In the genomic region with DNA sequence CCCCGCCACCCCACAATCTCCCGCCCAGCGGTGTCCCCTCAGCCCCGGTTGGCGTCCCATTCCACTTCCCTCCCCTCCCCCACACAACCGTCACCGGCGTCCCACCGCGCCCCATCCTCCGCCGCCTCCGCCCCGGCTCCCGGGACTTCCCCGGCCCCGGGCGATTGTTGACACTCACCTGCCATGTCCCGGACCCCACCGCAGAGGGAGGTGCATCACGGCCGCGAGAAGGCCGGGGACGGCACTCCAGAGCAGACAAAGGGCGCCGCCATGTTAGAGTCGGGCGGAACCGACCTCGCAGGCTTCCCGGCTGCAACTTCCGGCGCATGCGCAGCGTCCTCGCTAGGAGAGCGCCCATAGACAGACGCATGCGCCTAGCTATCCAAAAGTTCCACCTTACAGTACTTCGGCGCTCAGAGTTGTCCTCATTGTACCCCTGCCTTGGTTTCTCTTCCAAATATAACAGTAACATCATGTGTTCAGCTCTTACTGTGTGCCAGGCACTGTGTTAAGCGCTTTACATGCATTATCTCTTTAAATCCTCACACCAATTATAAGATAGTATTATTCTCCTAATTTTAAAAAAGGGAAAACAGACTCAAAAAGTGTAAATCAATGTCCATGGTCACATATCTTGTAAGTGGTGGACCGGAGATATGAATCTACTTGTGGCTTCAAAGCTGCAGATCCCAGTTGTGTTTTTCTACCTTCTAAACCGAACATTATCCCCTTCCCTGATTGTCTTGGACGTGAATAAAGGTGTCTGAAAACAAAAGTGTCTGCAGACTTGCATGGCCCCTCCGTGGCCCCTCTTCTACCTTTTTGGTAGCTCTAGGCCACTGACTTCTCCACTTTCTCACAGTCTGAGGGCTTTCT, we compare ENCODE assay signal across 1 cellular context.
TF ChIP-seq lines count a peak whose summit lies in the region.

A gene (minus strand): TSS at position 297 of the 876 bp plus-strand sequence. CDS start 27,606 bp downstream, outside the sequence.

TF ChIP-seq in K562, 482 proteins besides CTCF, POLR2A, EP300 and RAD21 (continued from another document and continues in another):
- TF ChIP-seq YY1 (IDR thresholded peaks at IDR 0.05; ENCODE audit: borderline replicate concordance in 1 of 3, control insufficient read depth in 1 of 3, extremely low read depth in 1 of 3, insufficient read depth in 3 of 3, insufficient read length in 1 of 3, insufficient replicate concordance in 2 of 3, low read depth in 1 of 3, low read length in 2 of 3) (peak; percentile 99 to 100 (median 99)), ERF (CRISPR knock-in tag; IDR thresholded peaks at IDR 0.05) (peak; percentile 50; the same call in 1 of the 2 replicates), TAF9B (IDR thresholded peaks at IDR 0.05; ENCODE audit: partially characterized antibody) (peak; percentile 72), CHD2 (IDR thresholded peaks at IDR 0.05; ENCODE audit: low read depth, low read length) (0 out of 2 replicates have a peak, but pooled peaks have one; percentile 33), ARNT (IDR thresholded peaks at IDR 0.05) (peak in 1 of 2 experiments; percentile 69; a peak in 2 of 4 replicates), RB1 (IDR thresholded peaks at IDR 0.05; ENCODE audit: low read depth) (peak; percentile 64; the same call in 1 of the 2 replicates), HNRNPL (IDR thresholded peaks at IDR 0.05; ENCODE audit: low read depth, low read length) (0 out of 2 replicates have a peak, but pooled peaks have one; percentile 38), PHF8 (IDR thresholded peaks at IDR 0.05; ENCODE audit: borderline replicate concordance, low read length) (peak; percentile 89), ZNF175 (CRISPR knock-in tag; IDR thresholded peaks at IDR 0.05; ENCODE audit: low read depth) (no peak), RBBP5 (IDR thresholded peaks at IDR 0.05; ENCODE audit: borderline replicate concordance, insufficient read depth, low read length, poor library complexity, severe bottlenecking) (peak; percentile 99), ZNF79 (CRISPR knock-in tag; IDR thresholded peaks at IDR 0.05; ENCODE audit: low read depth) (no peak), IRF2 (CRISPR knock-in tag; IDR thresholded peaks at IDR 0.05) (no peak), ATF1 (CRISPR knock-in tag; IDR thresholded peaks at IDR 0.05) (peak; percentile 39; the same call in 1 of the 2 replicates), ATF1 (tag; IDR thresholded peaks at IDR 0.05) (peak; percentile 92), ZNF217 (CRISPR knock-in tag; IDR thresholded peaks at IDR 0.05) (no peak), POLR2B (IDR thresholded peaks at IDR 0.05; ENCODE audit: low read depth, partially characterized antibody) (peak; percentile 96), MTA3 (IDR thresholded peaks at IDR 0.05; ENCODE audit: borderline replicate concordance) (0 out of 2 replicates have a peak, but pooled peaks have one; percentile 41), EHMT2 (IDR thresholded peaks at IDR 0.05) (no peak), LCOR (CRISPR knock-in tag; IDR thresholded peaks at IDR 0.05) (peak; percentile 87), DMBX1 (CRISPR knock-in tag; IDR thresholded peaks at IDR 0.05; ENCODE audit: borderline replicate concordance) (no peak), ZNF764 (CRISPR knock-in tag; IDR thresholded peaks at IDR 0.05; ENCODE audit: low read depth) (0 out of 2 replicates have a peak, but pooled peaks have one; percentile 34), C11orf30 (IDR thresholded peaks at IDR 0.05; ENCODE audit: low read depth) (peak; percentile 91), SRSF1 (IDR thresholded peaks at IDR 0.05; ENCODE audit: low read depth, low read length) (0 out of 2 replicates have a peak, but pooled peaks have one; percentile 66), ETV1 (tag; conservative IDR thresholded peaks at IDR 0.05; ENCODE audit: low read depth) (peak; percentile 86), SNRNP70 (optimal IDR thresholded peaks at IDR 0.05; ENCODE audit: low read depth, low read length) (no peak), DIDO1 (tag; IDR thresholded peaks at IDR 0.05; ENCODE audit: low read depth) (peak; percentile 94), SP1 (CRISPR knock-in tag; IDR thresholded peaks at IDR 0.05) (peak; percentile 88)
- TF ChIP-seq, protein P1, sequence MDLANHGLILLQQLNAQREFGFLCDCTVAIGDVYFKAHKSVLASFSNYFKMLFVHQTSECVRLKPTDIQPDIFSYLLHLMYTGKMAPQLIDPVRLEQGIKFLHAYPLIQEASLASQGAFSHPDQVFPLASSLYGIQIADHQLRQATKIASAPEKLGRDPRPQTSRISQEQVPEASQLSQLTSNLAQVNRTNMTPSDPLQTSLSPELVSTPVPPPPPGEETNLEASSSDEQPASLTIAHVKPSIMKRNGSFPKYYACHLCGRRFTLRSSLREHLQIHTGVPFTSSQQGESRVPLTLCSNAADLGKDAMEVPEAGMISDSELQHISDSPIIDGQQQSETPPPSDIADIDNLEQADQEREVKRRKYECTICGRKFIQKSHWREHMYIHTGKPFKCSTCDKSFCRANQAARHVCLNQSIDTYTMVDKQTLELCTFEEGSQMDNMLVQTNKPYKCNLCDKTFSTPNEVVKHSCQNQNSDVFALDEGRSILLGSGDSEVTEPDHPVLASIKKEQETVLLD (IDR thresholded peaks at IDR 0.05), result peak; percentile 99
- TF ChIP-seq, protein P2, sequence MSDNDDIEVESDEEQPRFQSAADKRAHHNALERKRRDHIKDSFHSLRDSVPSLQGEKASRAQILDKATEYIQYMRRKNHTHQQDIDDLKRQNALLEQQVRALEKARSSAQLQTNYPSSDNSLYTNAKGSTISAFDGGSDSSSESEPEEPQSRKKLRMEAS (CRISPR knock-in tag; IDR thresholded peaks at IDR 0.05), result peak; percentile 48; the same call in 1 of the 2 replicates
- TF ChIP-seq, protein P3, sequence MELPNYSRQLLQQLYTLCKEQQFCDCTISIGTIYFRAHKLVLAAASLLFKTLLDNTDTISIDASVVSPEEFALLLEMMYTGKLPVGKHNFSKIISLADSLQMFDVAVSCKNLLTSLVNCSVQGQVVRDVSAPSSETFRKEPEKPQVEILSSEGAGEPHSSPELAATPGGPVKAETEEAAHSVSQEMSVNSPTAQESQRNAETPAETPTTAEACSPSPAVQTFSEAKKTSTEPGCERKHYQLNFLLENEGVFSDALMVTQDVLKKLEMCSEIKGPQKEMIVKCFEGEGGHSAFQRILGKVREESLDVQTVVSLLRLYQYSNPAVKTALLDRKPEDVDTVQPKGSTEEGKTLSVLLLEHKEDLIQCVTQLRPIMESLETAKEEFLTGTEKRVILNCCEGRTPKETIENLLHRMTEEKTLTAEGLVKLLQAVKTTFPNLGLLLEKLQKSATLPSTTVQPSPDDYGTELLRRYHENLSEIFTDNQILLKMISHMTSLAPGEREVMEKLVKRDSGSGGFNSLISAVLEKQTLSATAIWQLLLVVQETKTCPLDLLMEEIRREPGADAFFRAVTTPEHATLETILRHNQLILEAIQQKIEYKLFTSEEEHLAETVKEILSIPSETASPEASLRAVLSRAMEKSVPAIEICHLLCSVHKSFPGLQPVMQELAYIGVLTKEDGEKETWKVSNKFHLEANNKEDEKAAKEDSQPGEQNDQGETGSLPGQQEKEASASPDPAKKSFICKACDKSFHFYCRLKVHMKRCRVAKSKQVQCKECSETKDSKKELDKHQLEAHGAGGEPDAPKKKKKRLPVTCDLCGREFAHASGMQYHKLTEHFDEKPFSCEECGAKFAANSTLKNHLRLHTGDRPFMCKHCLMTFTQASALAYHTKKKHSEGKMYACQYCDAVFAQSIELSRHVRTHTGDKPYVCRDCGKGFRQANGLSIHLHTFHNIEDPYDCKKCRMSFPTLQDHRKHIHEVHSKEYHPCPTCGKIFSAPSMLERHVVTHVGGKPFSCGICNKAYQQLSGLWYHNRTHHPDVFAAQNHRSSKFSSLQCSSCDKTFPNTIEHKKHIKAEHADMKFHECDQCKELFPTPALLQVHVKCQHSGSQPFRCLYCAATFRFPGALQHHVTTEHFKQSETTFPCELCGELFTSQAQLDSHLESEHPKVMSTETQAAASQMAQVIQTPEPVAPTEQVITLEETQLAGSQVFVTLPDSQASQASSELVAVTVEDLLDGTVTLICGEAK (IDR thresholded peaks at IDR 0.05), result peak; percentile 92
- TF ChIP-seq, protein P3 (CRISPR knock-in tag; IDR thresholded peaks at IDR 0.05), result no peak
- TF ChIP-seq, protein P4, sequence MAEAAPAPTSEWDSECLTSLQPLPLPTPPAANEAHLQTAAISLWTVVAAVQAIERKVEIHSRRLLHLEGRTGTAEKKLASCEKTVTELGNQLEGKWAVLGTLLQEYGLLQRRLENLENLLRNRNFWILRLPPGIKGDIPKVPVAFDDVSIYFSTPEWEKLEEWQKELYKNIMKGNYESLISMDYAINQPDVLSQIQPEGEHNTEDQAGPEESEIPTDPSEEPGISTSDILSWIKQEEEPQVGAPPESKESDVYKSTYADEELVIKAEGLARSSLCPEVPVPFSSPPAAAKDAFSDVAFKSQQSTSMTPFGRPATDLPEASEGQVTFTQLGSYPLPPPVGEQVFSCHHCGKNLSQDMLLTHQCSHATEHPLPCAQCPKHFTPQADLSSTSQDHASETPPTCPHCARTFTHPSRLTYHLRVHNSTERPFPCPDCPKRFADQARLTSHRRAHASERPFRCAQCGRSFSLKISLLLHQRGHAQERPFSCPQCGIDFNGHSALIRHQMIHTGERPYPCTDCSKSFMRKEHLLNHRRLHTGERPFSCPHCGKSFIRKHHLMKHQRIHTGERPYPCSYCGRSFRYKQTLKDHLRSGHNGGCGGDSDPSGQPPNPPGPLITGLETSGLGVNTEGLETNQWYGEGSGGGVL (CRISPR knock-in tag; IDR thresholded peaks at IDR 0.05), result no peak
- TF ChIP-seq, protein P5, sequence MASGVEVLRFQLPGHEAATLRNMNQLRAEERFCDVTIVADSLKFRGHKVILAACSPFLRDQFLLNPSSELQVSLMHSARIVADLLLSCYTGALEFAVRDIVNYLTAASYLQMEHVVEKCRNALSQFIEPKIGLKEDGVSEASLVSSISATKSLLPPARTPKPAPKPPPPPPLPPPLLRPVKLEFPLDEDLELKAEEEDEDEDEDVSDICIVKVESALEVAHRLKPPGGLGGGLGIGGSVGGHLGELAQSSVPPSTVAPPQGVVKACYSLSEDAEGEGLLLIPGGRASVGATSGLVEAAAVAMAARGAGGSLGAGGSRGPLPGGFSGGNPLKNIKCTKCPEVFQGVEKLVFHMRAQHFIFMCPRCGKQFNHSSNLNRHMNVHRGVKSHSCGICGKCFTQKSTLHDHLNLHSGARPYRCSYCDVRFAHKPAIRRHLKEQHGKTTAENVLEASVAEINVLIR (CRISPR knock-in tag; IDR thresholded peaks at IDR 0.05), result peak; percentile 80
- TF ChIP-seq, protein P6, sequence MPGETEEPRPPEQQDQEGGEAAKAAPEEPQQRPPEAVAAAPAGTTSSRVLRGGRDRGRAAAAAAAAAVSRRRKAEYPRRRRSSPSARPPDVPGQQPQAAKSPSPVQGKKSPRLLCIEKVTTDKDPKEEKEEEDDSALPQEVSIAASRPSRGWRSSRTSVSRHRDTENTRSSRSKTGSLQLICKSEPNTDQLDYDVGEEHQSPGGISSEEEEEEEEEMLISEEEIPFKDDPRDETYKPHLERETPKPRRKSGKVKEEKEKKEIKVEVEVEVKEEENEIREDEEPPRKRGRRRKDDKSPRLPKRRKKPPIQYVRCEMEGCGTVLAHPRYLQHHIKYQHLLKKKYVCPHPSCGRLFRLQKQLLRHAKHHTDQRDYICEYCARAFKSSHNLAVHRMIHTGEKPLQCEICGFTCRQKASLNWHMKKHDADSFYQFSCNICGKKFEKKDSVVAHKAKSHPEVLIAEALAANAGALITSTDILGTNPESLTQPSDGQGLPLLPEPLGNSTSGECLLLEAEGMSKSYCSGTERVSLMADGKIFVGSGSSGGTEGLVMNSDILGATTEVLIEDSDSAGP (CRISPR knock-in tag; IDR thresholded peaks at IDR 0.05), result 0 out of 2 replicates have a peak, but pooled peaks have one; percentile 76
- TF ChIP-seq, protein P7, sequence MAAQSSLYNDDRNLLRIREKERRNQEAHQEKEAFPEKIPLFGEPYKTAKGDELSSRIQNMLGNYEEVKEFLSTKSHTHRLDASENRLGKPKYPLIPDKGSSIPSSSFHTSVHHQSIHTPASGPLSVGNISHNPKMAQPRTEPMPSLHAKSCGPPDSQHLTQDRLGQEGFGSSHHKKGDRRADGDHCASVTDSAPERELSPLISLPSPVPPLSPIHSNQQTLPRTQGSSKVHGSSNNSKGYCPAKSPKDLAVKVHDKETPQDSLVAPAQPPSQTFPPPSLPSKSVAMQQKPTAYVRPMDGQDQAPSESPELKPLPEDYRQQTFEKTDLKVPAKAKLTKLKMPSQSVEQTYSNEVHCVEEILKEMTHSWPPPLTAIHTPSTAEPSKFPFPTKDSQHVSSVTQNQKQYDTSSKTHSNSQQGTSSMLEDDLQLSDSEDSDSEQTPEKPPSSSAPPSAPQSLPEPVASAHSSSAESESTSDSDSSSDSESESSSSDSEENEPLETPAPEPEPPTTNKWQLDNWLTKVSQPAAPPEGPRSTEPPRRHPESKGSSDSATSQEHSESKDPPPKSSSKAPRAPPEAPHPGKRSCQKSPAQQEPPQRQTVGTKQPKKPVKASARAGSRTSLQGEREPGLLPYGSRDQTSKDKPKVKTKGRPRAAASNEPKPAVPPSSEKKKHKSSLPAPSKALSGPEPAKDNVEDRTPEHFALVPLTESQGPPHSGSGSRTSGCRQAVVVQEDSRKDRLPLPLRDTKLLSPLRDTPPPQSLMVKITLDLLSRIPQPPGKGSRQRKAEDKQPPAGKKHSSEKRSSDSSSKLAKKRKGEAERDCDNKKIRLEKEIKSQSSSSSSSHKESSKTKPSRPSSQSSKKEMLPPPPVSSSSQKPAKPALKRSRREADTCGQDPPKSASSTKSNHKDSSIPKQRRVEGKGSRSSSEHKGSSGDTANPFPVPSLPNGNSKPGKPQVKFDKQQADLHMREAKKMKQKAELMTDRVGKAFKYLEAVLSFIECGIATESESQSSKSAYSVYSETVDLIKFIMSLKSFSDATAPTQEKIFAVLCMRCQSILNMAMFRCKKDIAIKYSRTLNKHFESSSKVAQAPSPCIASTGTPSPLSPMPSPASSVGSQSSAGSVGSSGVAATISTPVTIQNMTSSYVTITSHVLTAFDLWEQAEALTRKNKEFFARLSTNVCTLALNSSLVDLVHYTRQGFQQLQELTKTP (IDR thresholded peaks at IDR 0.05; ENCODE audit: low read depth in 1 of 2, partially characterized antibody in 2 of 2), result no peak
